Comparison of ENCODE assay signal across 8 cellular contexts in genomic region chr3:71130516-71131384, GRCh38.
DNase-seq lines count a peak whose midpoint lies in the region; ATAC-seq and TF ChIP-seq lines count a peak whose summit lies in the region.

No MANE protein-coding gene starts in this region.

- DNase-seq in ELR (ENCODE audit: low read depth) (peak; percentile 81), NCI-H748 treated with DMSO at 0.1 percent for 48 hours (lab: John Stamatoyannopoulos, UW) (peak; percentile 67), epithelial cell of proximal tubule (ENCODE audit: low read depth) (peak; percentile 50), NCI-H774 (lab: John Stamatoyannopoulos, UW) (no peak)
- DNase-seq in activated CD8-positive, alpha-beta memory T cell treated with anti-CD3 and anti-CD28 coated beads, Interleukin-2, amount 50 U/mL, for 48 hours = peak; percentile 75
- DNase-seq in stimulated activated effector memory CD8-positive, alpha-beta T cell treated with anti-CD3 and anti-CD28 coated beads, Interleukin-12 subunit alpha, Interleukin-12 subunit beta, amount 100 ng/mL, for 72 hours (ENCODE audit: low spot score in 2 of 2) = peak; percentile 36 to 80

- peaks cover 43% of the 10 kb centered on the region for H3K4me1 Mint-ChIP-seq in stimulated activated effector memory CD8-positive, alpha-beta T cell treated with anti-CD3 and anti-CD28 coated beads, Interleukin-12 subunit alpha, Interleukin-12 subunit beta, amount 100 ng/mL, for 72 hours

- H3K9me3 ChIP-seq in muscle layer of colon (ENCODE audit: low read length) = no peaks in the 10 kb centered on the region

- H3K27me3 ChIP-seq in muscle layer of colon (ENCODE audit: control insufficient read depth in 1 of 2, insufficient read depth in 2 of 2, low read length in 2 of 2) = no peaks in the 10 kb centered on the region

- H3K9me3 Mint-ChIP-seq in stimulated activated effector memory CD8-positive, alpha-beta T cell treated with anti-CD3 and anti-CD28 coated beads, Interleukin-12 subunit alpha, Interleukin-12 subunit beta, amount 100 ng/mL, for 72 hours = no peaks in the 10 kb centered on the region

- H3K9ac ChIP-seq in muscle layer of colon (ENCODE audit: low read length) = peak overlapping the region; percentile 63

- H3K27ac ChIP-seq in muscle layer of colon (ENCODE audit: low read depth, low read length) = peak overlapping the region; percentile 59

- H3K27ac Mint-ChIP-seq in stimulated activated effector memory CD8-positive, alpha-beta T cell treated with anti-CD3 and anti-CD28 coated beads, Interleukin-12 subunit alpha, Interleukin-12 subunit beta, amount 100 ng/mL, for 72 hours = peak overlapping the region; percentile 97

- peaks cover 65% of the 10 kb centered on the region for H3K4me1 ChIP-seq in muscle layer of colon (ENCODE audit: insufficient read depth, low read length)

- peaks cover 19% of the 10 kb centered on the region for H3K36me3 Mint-ChIP-seq in stimulated activated effector memory CD8-positive, alpha-beta T cell treated with anti-CD3 and anti-CD28 coated beads, Interleukin-12 subunit alpha, Interleukin-12 subunit beta, amount 100 ng/mL, for 72 hours

- H3K36me3 ChIP-seq in muscle layer of colon (ENCODE audit: insufficient read depth, low read length) = no peaks in the 10 kb centered on the region

- H3K4me3 Mint-ChIP-seq in stimulated activated effector memory CD8-positive, alpha-beta T cell treated with anti-CD3 and anti-CD28 coated beads, Interleukin-12 subunit alpha, Interleukin-12 subunit beta, amount 100 ng/mL, for 72 hours = peak overlapping the region; percentile 93

- peak; percentile 86 for ATAC-seq in HG02759 (IDR thresholded peaks at IDR 0.05; ENCODE audit: unreplicated experiment)
- ATAC-seq in stimulated activated effector memory CD8-positive, alpha-beta T cell treated with anti-CD3 and anti-CD28 coated beads, Interleukin-12 subunit alpha, Interleukin-12 subunit beta, amount 100 ng/mL, for 72 hours = peak; percentile 83

- no peak for TF ChIP-seq CTCF in epithelial cell of proximal tubule (conservative IDR thresholded peaks at IDR 0.05; ENCODE audit: low read depth, low read length)

- H3K4me3 ChIP-seq in epithelial cell of proximal tubule (ENCODE audit: low read depth, low read length) (peak overlapping the region; percentile 65), muscle layer of colon (ENCODE audit: low read depth in 1 of 2, low read length in 2 of 2) (peak overlapping the region; percentile 54 to 79)
